Comparison of ENCODE assay signal across 8 cellular contexts in the genomic region with DNA sequence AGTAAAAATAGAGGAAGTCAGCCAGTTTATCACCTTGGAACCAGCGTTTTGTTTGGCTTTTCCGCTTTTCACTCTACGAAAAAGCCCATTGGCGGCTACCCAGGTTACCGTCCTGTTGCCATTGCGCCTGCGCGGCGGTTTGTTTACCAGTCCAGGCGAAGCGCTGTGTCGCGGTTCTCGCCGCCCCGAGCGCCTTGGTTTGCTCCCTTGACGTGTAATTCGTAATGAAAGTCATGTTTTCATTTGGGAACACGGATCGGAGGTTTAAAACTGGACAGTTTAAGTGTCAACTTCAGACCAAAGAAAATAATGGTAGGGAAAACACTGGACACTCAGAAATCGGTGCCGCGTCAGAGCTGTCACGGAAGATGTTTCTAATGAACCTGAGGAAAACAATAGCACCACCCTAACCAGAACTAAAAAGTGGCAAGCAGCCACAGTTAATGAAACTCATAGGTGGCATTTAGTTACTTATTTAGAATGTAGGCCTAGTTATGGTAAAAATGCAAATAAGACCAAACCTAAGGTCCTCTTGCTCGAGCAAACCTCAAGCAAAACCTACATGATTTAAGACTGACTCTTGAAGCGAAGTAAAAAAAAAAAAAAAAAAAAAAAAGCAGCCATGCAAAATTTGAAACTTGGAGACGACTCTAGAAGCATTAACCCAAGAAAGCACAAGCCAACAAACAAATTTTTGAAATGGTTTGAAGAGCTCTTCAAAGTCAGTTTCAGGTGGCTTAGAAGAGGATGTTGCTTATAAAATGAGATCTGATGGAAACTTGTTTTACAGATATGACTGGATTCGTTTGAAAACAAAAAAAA. TPM values are rescaled to one million over a fixed set of nuclear protein-coding genes. Genes with fewer than 3 reads are reported as not detected.
A peak's percentile ranks its signal among the peaks of the same experiment; 100 is the strongest.
DNase-seq lines count a peak whose midpoint lies in the region; ATAC-seq and TF ChIP-seq lines count a peak whose summit lies in the region.

No MANE protein-coding gene starts in this region.

- H3K27ac ChIP-seq in prostate gland (peak overlapping the region; percentile 94 to 97), urinary bladder (ENCODE audit: low read depth) (peak overlapping the region; percentile 75)

- H3K4me3 ChIP-seq in GM06990 (replicated peaks; ENCODE audit: low read depth, low read length), result peak overlapping the region; percentile 68
- H3K4me3 ChIP-seq in prostate gland, result peak overlapping the region; percentile 35 to 52
- H3K4me3 ChIP-seq in urinary bladder (ENCODE audit: low read depth, low read length), result peak overlapping the region; percentile 43

- no peaks in the 10 kb centered on the region for H3K27me3 ChIP-seq in GM06990 (replicated peaks; ENCODE audit: control insufficient read depth, insufficient read depth, low read length)
- H3K27me3 ChIP-seq in prostate gland (replicated peaks; ENCODE audit: insufficient read depth), result no peaks in the 10 kb centered on the region

- H3K4me1 ChIP-seq in prostate gland (replicated peaks) (no peaks in the 10 kb centered on the region), urinary bladder (ENCODE audit: insufficient read depth) (no peaks in the 10 kb centered on the region)

- peak overlapping the region; percentile 87 to 93 (median 93) for H3K4me3 Mint-ChIP-seq in T-cell

- H3K4me1 Mint-ChIP-seq in T-cell, result peaks cover 31 to 37% (median 32%) of the 10 kb centered on the region in 3 donors

- POLR2A ChIA-PET in T-cell (lab: Charles Lee), result interaction anchor here (0.6 to 2.8 kb wide), 29 partner anchors 14 to 615 kb away, joined by 3 to 25 read pairs (median 5); a partner anchor contains a TSS

- CTCF ChIA-PET in T-cell (lab: Charles Lee), result interaction anchor here (0.6 to 2.7 kb wide), 9 partner anchors 15 to 663 kb away, joined by 3 to 27 read pairs (median 5); no protein-coding TSS in a partner anchor

- TF ChIP-seq CTCF in GM06990 (IDR thresholded peaks at IDR 0.05; ENCODE audit: insufficient read depth, low read length, poor library complexity, severe bottlenecking) (no peak), prostate gland (IDR thresholded peaks at IDR 0.05) (peak in 1 of 4 experiments; percentile 8)

- TF ChIP-seq POLR2A in prostate gland (IDR thresholded peaks at IDR 0.05), result peak; percentile 76

- no peaks in the 10 kb centered on the region for H3K27me3 Mint-ChIP-seq in T-cell

- intact Hi-C loops in left ventricle myocardium superior (cut with micrococcal nuclease) (loop anchor here (5.0 kb wide), 1 partner anchor 39 kb away; no protein-coding TSS in a partner anchor), prostate gland (cut with DNase I) (loop anchor here (5.0 to 10.0 kb wide), 4 partner anchors 49 to 662 kb away; a partner anchor contains a TSS)

- no peaks in the 10 kb centered on the region for H3K9me3 ChIP-seq in prostate gland

- no peaks in the 10 kb centered on the region for H3K9me3 Mint-ChIP-seq in T-cell

- peak; percentile 88 for DNase-seq in GM06990 (ENCODE audit: extremely low read depth, insufficient read length)
- peak; percentile 88 for DNase-seq in NCI-H1092 treated with DMSO at 0.1 percent for 48 hours (lab: John Stamatoyannopoulos, UW)
- peak; percentile 88 to 95 (median 92) for DNase-seq in T-cell
- DNase-seq in amniotic epithelial cell (ENCODE audit: low read depth), result peak; percentile 75
- peak; percentile 94 for DNase-seq in left ventricle myocardium superior
- DNase-seq in prostate gland (ENCODE audit: low spot score), result peak; percentile 88

- no peaks in the 10 kb centered on the region for H3K36me3 ChIP-seq in GM06990 (ENCODE audit: control insufficient read depth, insufficient read depth, low read length)
- no peaks in the 10 kb centered on the region for H3K36me3 ChIP-seq in prostate gland
- H3K36me3 ChIP-seq in urinary bladder (ENCODE audit: insufficient read depth), result no peaks in the 10 kb centered on the region

- ATAC-seq in HG02610 (IDR thresholded peaks at IDR 0.05; ENCODE audit: unreplicated experiment), result peak; percentile 65
- peak; percentile 88 to 92 (median 90) for ATAC-seq in T-cell (replicated peaks in 1 of 4)
- ATAC-seq in left ventricle myocardium superior, result peak; percentile 95

- no peaks in the 10 kb centered on the region for H3K36me3 Mint-ChIP-seq in T-cell

- peak overlapping the region; percentile 99 to 100 for H3K27ac Mint-ChIP-seq in T-cell

- 2% methylated on average over 29 of the region's 29 CpGs for WGBS in prostate gland
- WGBS in urinary bladder, result 4% methylated on average over 29 of the region's 29 CpGs

RNA-seq across cellular contexts. Expression of a gene that starts 0.8 kb away (rescaled TPM):
- total RNA-seq in T-cell (1 to 10 TPM; 1.7 to 5.2 (median 2.2) TPM), left ventricle myocardium superior (not detected), prostate gland (not detected), urinary bladder (1.1 TPM)
- polyA plus RNA-seq in urinary bladder, result 0.13 TPM

RNA-seq across cellular contexts. Expression of a gene that starts 20.4 kb away (rescaled TPM):
- total RNA-seq in T-cell, result 100 to 1,000 TPM; 170 to 246 (median 188) TPM
- 40.9 TPM for total RNA-seq in left ventricle myocardium superior
- 100 to 1,000 TPM in 1 of 2 donors, 10 to 100 TPM in 1; 73.5 to 110 TPM for total RNA-seq in prostate gland
- total RNA-seq in urinary bladder, result 73.6 TPM
- 52.1 TPM for polyA plus RNA-seq in urinary bladder

Comparison
In these comparisons a context has a peak if more than half of its experiments do, and no peak if none do; other contexts are left out.
1. Peak in every context shown above with its lines: DNase-seq, ATAC-seq, H3K4me3 ChIP-seq and H3K27ac ChIP-seq.